17 cellular contexts compared by ENCODE assay signal in the genomic region with DNA sequence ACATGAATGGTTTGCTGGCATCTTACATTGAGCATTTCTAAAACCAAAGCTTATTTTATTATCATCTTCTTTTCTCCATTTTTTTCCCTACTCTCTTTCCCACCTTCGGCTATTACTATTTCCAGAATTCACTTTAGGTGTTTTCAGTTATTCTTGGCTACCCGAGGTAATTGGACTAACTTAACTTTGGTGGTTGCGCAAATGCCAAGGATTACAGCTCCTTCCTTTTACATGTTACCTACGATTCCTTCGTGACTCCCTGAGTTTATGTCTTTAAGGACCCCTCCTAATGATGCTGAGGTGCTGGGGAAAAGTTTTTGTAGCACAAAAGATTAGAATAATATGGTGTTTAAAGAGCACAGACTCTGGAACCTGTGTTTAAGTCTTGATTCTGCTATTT. TPM values are rescaled to one million over a fixed set of nuclear protein-coding genes. Genes with fewer than 3 reads are reported as not detected.
A peak's percentile ranks its signal among the peaks of the same experiment; 100 is the strongest.
DNase-seq lines count a peak whose midpoint lies in the region; ATAC-seq, FAIRE-seq and TF ChIP-seq lines count a peak whose summit lies in the region.
"Had no signal": no experiment of that assay in that cellular context is flagged by ENCODE, and none has a peak within 500 bp of the region (broad histone marks: within the 10 kb centered on the region; RNA-seq: fewer than 3 reads in every experiment).

No MANE protein-coding gene starts in this region.

- CTCF ChIA-PET in K562 (lab: Yijun Ruan, JAX; ENCODE audit: low intra/inter-chr PET ratio), result no interaction called here

- H3K27ac ChIP-seq in K562 (ENCODE audit: extremely low read depth, low read depth, low read length) (no peak overlapping the region), osteoblast (ENCODE audit: low read depth, low read length) (no peak overlapping the region), colonic mucosa (no peak overlapping the region)
- H3K27ac ChIP-seq: C4-2B had no signal

- DNase-seq in D721Med (ENCODE audit: insufficient read length, low spot score), result no peak
- no peak for DNase-seq in LNCaP clone FGC (ENCODE audit: low read depth)
- DNase-seq in K562 (ENCODE audit: extremely low read depth in 1 of 4, low spot score in 3 of 4), result no peak
- DNase-seq in osteoblast (ENCODE audit: insufficient read length, low spot score, missing footprints), result no peak
- no peak for DNase-seq in colonic mucosa
- DNase-seq in activated CD4-positive, alpha-beta T cell treated with anti-CD3 and anti-CD28 coated beads for 1 hour, result no peak
- DNase-seq in DMS153 treated with DMSO at 0.1 percent for 48 hours (lab: John Stamatoyannopoulos, UW; ENCODE audit: unreplicated experiment), result no peak
- no peak for DNase-seq in NCI-H446 (lab: John Stamatoyannopoulos, UW)
- DNase-seq: BE2C; CD4-positive, alpha-beta memory T cell; COR-L47; DMS53; GF-D8; GOT3; HCEC 1CT; HFFc6 had no signal

- FAIRE-seq in D721Med (lab: Jason Lieb, UNC) (peak; percentile 11), K562 (lab: Jason Lieb, UNC) (no peak)

- H3K9me3 ChIP-seq in K562 (replicated peaks; ENCODE audit: control insufficient read depth, insufficient read depth, low read depth, low read length), result no peaks in the 10 kb centered on the region
- H3K9me3 ChIP-seq in osteoblast (ENCODE audit: low read depth, low read length), result no peaks in the 10 kb centered on the region
- no peaks in the 10 kb centered on the region for H3K9me3 ChIP-seq in colonic mucosa
- H3K9me3 ChIP-seq: BE2C had no signal

- H3K4me2 ChIP-seq in K562 (ENCODE audit: insufficient read depth, low read length), result no peak overlapping the region
- peak overlapping the region; percentile 68 for H3K4me2 ChIP-seq in osteoblast (ENCODE audit: insufficient read depth, low read length)

- POLR2A ChIA-PET in K562 (lab: Yijun Ruan, JAX), result interaction anchor here (2.3 kb wide), 1 partner anchor 10 kb away, joined by 6 read pairs; no protein-coding TSS in a partner anchor

- no peak for TF ChIP-seq RAD21 in K562 (CRISPR knock-in tag; conservative IDR thresholded peaks at IDR 0.05 in 1 of 2, IDR thresholded peaks at IDR 0.05 in 1 of 2)

- H3K9ac ChIP-seq in K562 (ENCODE audit: insufficient read depth in 1 of 2, low read depth in 2 of 2, low read length in 2 of 2), result no peak overlapping the region
- H3K9ac ChIP-seq in colonic mucosa (ENCODE audit: low read depth in 2 of 2, low read length in 2 of 2), result no peak overlapping the region

- no peaks in the 10 kb centered on the region for H3K9me1 ChIP-seq in K562 (ENCODE audit: control insufficient read depth, insufficient read depth, low read length)

- H3K27me3 ChIP-seq in K562 (ENCODE audit: control insufficient read depth in 2 of 2, insufficient read depth in 2 of 2, low read length in 2 of 2) (no peaks in the 10 kb centered on the region), osteoblast (ENCODE audit: insufficient read depth, low read length) (no peaks in the 10 kb centered on the region), colonic mucosa (no peaks in the 10 kb centered on the region)
- H3K27me3 ChIP-seq: BE2C had no signal

- no peak for TF ChIP-seq POLR2A in K562 (conservative IDR thresholded peaks at IDR 0.05)

- no peak for TF ChIP-seq CTCF in D721Med (IDR thresholded peaks at IDR 0.05; ENCODE audit: insufficient read depth, missing control alignments)
- TF ChIP-seq CTCF in LNCaP clone FGC (IDR thresholded peaks at IDR 0.05; ENCODE audit: control insufficient read depth, extremely low read depth, insufficient read depth), result no peak
- TF ChIP-seq CTCF in K562 (IDR thresholded peaks at IDR 0.05 in 2 of 3, conservative IDR thresholded peaks at IDR 0.05 in 1 of 3; ENCODE audit: insufficient read depth in 2 of 3, low read depth in 1 of 3, low read length in 3 of 3), result no peak
- TF ChIP-seq CTCF in osteoblast (IDR thresholded peaks at IDR 0.05; ENCODE audit: extremely low read depth, low read depth, low read length), result no peak
- no peak for TF ChIP-seq CTCF in colonic mucosa (IDR thresholded peaks at IDR 0.05)

- no TSS peak for BruUV-seq in K562 (replicated peaks; lab: Mats Ljungman, UMichigan)

- H3K4me1 ChIP-seq in K562 (replicated peaks in 1 of 2; ENCODE audit: control insufficient read depth in 2 of 2, insufficient read depth in 2 of 2, low read length in 2 of 2) (no peaks in the 10 kb centered on the region), osteoblast (ENCODE audit: insufficient read depth, low read length) (peaks cover 3% of the 10 kb centered on the region), colonic mucosa (no peaks in the 10 kb centered on the region)
- H3K4me1 ChIP-seq: BE2C had no signal

- ATAC-seq in K562, result no peak

- intact Hi-C loops in K562 (cut with micrococcal nuclease), result no loop called here
- intact Hi-C loops in colonic mucosa (cut with DNase I), result no loop called here

- no peaks in the 10 kb centered on the region for H3K36me3 ChIP-seq in K562 (ENCODE audit: control insufficient read depth, insufficient read depth, low read length)
- no peaks in the 10 kb centered on the region for H3K36me3 ChIP-seq in osteoblast (ENCODE audit: insufficient read depth, low read length)
- H3K36me3 ChIP-seq in colonic mucosa, result no peaks in the 10 kb centered on the region
- H3K36me3 ChIP-seq: BE2C had no signal

- H3K4me3 ChIP-seq in LNCaP clone FGC (ENCODE audit: low read depth, low read length), result peak overlapping the region; percentile 39
- no peak overlapping the region for H3K4me3 ChIP-seq in K562
- H3K4me3 ChIP-seq in osteoblast (ENCODE audit: insufficient read depth, low read length), result no peak overlapping the region
- H3K4me3 ChIP-seq in colonic mucosa, result no peak overlapping the region

- no peaks in the 10 kb centered on the region for H4K20me1 ChIP-seq in K562 (replicated peaks; ENCODE audit: control insufficient read depth, insufficient read depth, low read length)
- H4K20me1 ChIP-seq in osteoblast (ENCODE audit: insufficient read depth, low read length), result no peaks in the 10 kb centered on the region

- H3K79me2 ChIP-seq in K562 (ENCODE audit: control insufficient read depth, insufficient read depth, low read length) (no peaks in the 10 kb centered on the region), osteoblast (ENCODE audit: insufficient read depth, low read length) (no peaks in the 10 kb centered on the region)

- no peak for TF ChIP-seq EP300 in K562 (IDR thresholded peaks at IDR 0.05; ENCODE audit: low read length)

- 79% methylated on average over 5 of the region's 5 CpGs for WGBS in K562 (ENCODE audit: insufficient coverage, low coverage, missing lambda C conversion rate)

- in situ Hi-C loops in K562 (cut with MboI), result no loop called here

- no peak overlapping the region for H2AFZ ChIP-seq in K562 (ENCODE audit: low read depth, low read length)
- H2AFZ ChIP-seq in osteoblast (ENCODE audit: low read length), result peak overlapping the region; percentile 66

TF ChIP-seq in K562, 482 proteins besides CTCF, POLR2A, EP300 and RAD21:
- TF ChIP-seq ZNF165 (CRISPR knock-in tag; IDR thresholded peaks at IDR 0.05; ENCODE audit: borderline replicate concordance) (no peak), CEBPB (tag; IDR thresholded peaks at IDR 0.05) (0 out of 2 replicates have a peak, but pooled peaks have one; percentile 13)

RNA-seq across cellular contexts. Expression of a gene that starts 14.3 kb away (rescaled TPM):
- 18.1 and 63.0 TPM in 2 replicates for total RNA-seq in K562 (2011; cell fraction: chromatin; rRNA removed; ENCODE audit: low replicate concordance)
- 10.5 and 17.4 TPM in 2 replicates for total RNA-seq in K562 (2011; cell fraction: nucleolus; rRNA removed)
- total RNA-seq in K562 (2011; cell fraction: nucleoplasm; rRNA removed), result 28.2 and 36.1 TPM in 2 replicates
- total RNA-seq in K562 (2014; rRNA removed), result 6.2 and 8.0 TPM in 2 replicates
- 8.6 and 10.1 TPM in 2 replicates for total RNA-seq in K562 (2014; rRNA removed; fragmentation: Illumina TruSeq; extraction: Trizol)
- 8.3 and 9.5 TPM in 2 replicates for total RNA-seq in K562 (2015; rRNA removed; fragmentation: Illumina TruSeq; extraction: Trizol)
- total RNA-seq in K562 (2021), result 6.0 and 7.8 TPM in 2 replicates
- polyA plus RNA-seq in K562 (2011; rRNA removed), result 8.2 and 9.8 TPM in 2 replicates
- polyA plus RNA-seq in K562 (2011; cell fraction: cytosol; rRNA removed), result 1.9 and 4.9 TPM in 2 replicates
- polyA plus RNA-seq in K562 (2011; cell fraction: nucleus; rRNA removed), result 14.4 and 20.9 TPM in 2 replicates
- polyA plus RNA-seq in K562 (2012), result 3.7 and 3.9 TPM in 2 replicates
- polyA plus RNA-seq in K562 (2014; fragmentation: Illumina TruSeq; extraction: Trizol), result 5.9 and 7.4 TPM in 2 replicates
- 1 to 10 TPM; 4.8 to 5.1 TPM for polyA plus RNA-seq in K562 (2014; fragmentation: Nextera tagmentation; extraction: Ambion mirVana)
- 4.0 and 6.9 TPM in 2 replicates for polyA plus RNA-seq in K562 (2014; rRNA removed)
- polyA minus RNA-seq in K562 (2011; rRNA and poly(A)+ RNA removed), result 14.2 and 24.1 TPM in 2 replicates
- 3.5 and 4.0 TPM in 2 replicates for polyA minus RNA-seq in K562 (2011; cell fraction: cytosol; rRNA and poly(A)+ RNA removed)
- 13.6 and 29.0 TPM in 2 replicates for polyA minus RNA-seq in K562 (2011; cell fraction: nucleus; rRNA and poly(A)+ RNA removed)
- 8.7 and 8.8 TPM in 2 replicates for total RNA-seq in osteoblast
- total RNA-seq in colonic mucosa, result 1 to 10 TPM; 4.8 to 5.2 TPM

RNA-seq across cellular contexts. Expression of a gene that starts 14.4 kb away (rescaled TPM):
- 109 and 142 TPM in 2 replicates for total RNA-seq in K562 (2011; cell fraction: chromatin; rRNA removed; ENCODE audit: low replicate concordance)
- total RNA-seq in K562 (2011; cell fraction: nucleolus; rRNA removed), result 95.9 and 115 TPM in 2 replicates
- 155 and 218 TPM in 2 replicates for total RNA-seq in K562 (2011; cell fraction: nucleoplasm; rRNA removed)
- 108 and 111 TPM in 2 replicates for total RNA-seq in K562 (2014; rRNA removed)
- 116 and 125 TPM in 2 replicates for total RNA-seq in K562 (2014; rRNA removed; fragmentation: Illumina TruSeq; extraction: Trizol)
- 132 and 136 TPM in 2 replicates for total RNA-seq in K562 (2015; rRNA removed; fragmentation: Illumina TruSeq; extraction: Trizol)
- 148 and 152 TPM in 2 replicates for total RNA-seq in K562 (2021)
- 449 and 498 TPM in 2 replicates for polyA plus RNA-seq in K562 (2011; rRNA removed)
- 444 and 495 TPM in 2 replicates for polyA plus RNA-seq in K562 (2011; cell fraction: cytosol; rRNA removed)
- 172 and 219 TPM in 2 replicates for polyA plus RNA-seq in K562 (2011; cell fraction: nucleus; rRNA removed)
- 186 and 203 TPM in 2 replicates for polyA plus RNA-seq in K562 (2012)
- polyA plus RNA-seq in K562 (2014; fragmentation: Illumina TruSeq; extraction: Trizol), result 229 and 274 TPM in 2 replicates
- polyA plus RNA-seq in K562 (2014; fragmentation: Nextera tagmentation; extraction: Ambion mirVana), result 100 to 1,000 TPM in 1 of 2 experiments, 10 to 100 TPM in 1; 94.2 to 113 TPM
- polyA plus RNA-seq in K562 (2014; rRNA removed), result 134 and 182 TPM in 2 replicates
- polyA minus RNA-seq in K562 (2011; rRNA and poly(A)+ RNA removed), result 348 and 372 TPM in 2 replicates
- polyA minus RNA-seq in K562 (2011; cell fraction: cytosol; rRNA and poly(A)+ RNA removed), result 140 and 165 TPM in 2 replicates
- polyA minus RNA-seq in K562 (2011; cell fraction: nucleus; rRNA and poly(A)+ RNA removed), result 76.6 and 137 TPM in 2 replicates
- 92.2 and 98.8 TPM in 2 replicates for total RNA-seq in osteoblast
- 10 to 100 TPM; 51.8 to 79.2 TPM for total RNA-seq in colonic mucosa
